ENCODE assay signal across 28 cellular contexts in genomic region chr1:2303016-2303775, GRCh38.
DNase-seq lines count a peak whose midpoint lies in the region; ATAC-seq, FAIRE-seq and TF ChIP-seq lines count a peak whose summit lies in the region.
"Had no signal": no experiment of that assay in that cellular context is flagged by ENCODE, and none has a peak within 500 bp of the region (broad histone marks: within the 10 kb centered on the region; RNA-seq: fewer than 3 reads in every experiment).

No MANE protein-coding gene starts in this region.

- no peak for FAIRE-seq in H54 (lab: Jason Lieb, UNC)
- FAIRE-seq: A204.1, endothelial cell of umbilical vein, islet of Langerhans had no signal

- H3K9ac ChIP-seq in H9 (ENCODE audit: extremely low read depth, insufficient read length, low read length): no peak overlapping the region
- no peak overlapping the region for H3K9ac ChIP-seq in mammary epithelial cell (ENCODE audit: insufficient read depth, low read length)

- no peak overlapping the region for H2AFZ ChIP-seq in H9 (ENCODE audit: low read length)
- no peak overlapping the region for H2AFZ ChIP-seq in mammary epithelial cell (ENCODE audit: low read depth, low read length)

- TF ChIP-seq CTCF in H9 (conservative IDR thresholded peaks at IDR 0.05): no peak
- TF ChIP-seq CTCF in mammary epithelial cell (conservative IDR thresholded peaks at IDR 0.05 in 1 of 2, IDR thresholded peaks at IDR 0.05 in 1 of 2; ENCODE audit: extremely low read depth in 1 of 2, insufficient read depth in 1 of 2, low read depth in 1 of 2, low read length in 2 of 2): no peak

- H3K27me3 Mint-ChIP-seq in activated T-cell treated with anti-CD3 and anti-CD28 coated beads, Interleukin-2, amount 50 U/mL, for 24 hours: no peaks in the 10 kb centered on the region
- H3K27me3 Mint-ChIP-seq in H9 (ENCODE audit: low read depth) (no peaks in the 10 kb centered on the region), memory B cell (no peaks in the 10 kb centered on the region)
- H3K27me3 Mint-ChIP-seq: activated naive CD8-positive, alpha-beta T cell treated with anti-CD3 and anti-CD28 coated beads, Interleukin-2, amount 10 ng/mL, durations not matched to agents 7 days and 5 days had no signal

- peaks cover 52% of the 10 kb centered on the region for H3K36me3 Mint-ChIP-seq in activated T-cell treated with anti-CD3 and anti-CD28 coated beads, Interleukin-2, amount 50 U/mL, for 24 hours (ENCODE audit: low read depth)
- H3K36me3 Mint-ChIP-seq in H9 (ENCODE audit: insufficient read depth in 1 of 3, low read depth in 3 of 3) (peaks cover 17 to 46% (median 41%) of the 10 kb centered on the region in 3 experiments; a peak in 6 of 7 replicates), memory B cell (peaks cover 16% of the 10 kb centered on the region)

- H3K56ac ChIP-seq in H9 (ENCODE audit: insufficient read length, low read depth, low read length): no peak overlapping the region

- no peaks in the 10 kb centered on the region for H3K23me2 ChIP-seq in H9 (ENCODE audit: insufficient read length, low read depth, low read length, poor library complexity, severe bottlenecking)

- H2AK5ac ChIP-seq in H9 (ENCODE audit: insufficient read length, low read length): no peak overlapping the region

- in situ Hi-C loops in mammary epithelial cell (cut with MboI; ENCODE audit: low sequenced_read_pairs in 2 of 2): no loop called here

- peaks cover 2% of the 10 kb centered on the region for H3K36me3 ChIP-seq in mammary epithelial cell (ENCODE audit: insufficient read depth, low read length)
- H3K36me3 ChIP-seq: ovary had no signal

- H4K20me1 ChIP-seq in H9 (ENCODE audit: control insufficient read depth, insufficient read depth, insufficient read length) (no peaks in the 10 kb centered on the region), mammary epithelial cell (ENCODE audit: insufficient read depth, low read length) (no peaks in the 10 kb centered on the region)

- H3K79me2 ChIP-seq in H9 (ENCODE audit: insufficient read depth, low read length) (peaks cover 12% of the 10 kb centered on the region; the same call in 1 of the 2 replicates), mammary epithelial cell (ENCODE audit: insufficient read depth, low read length) (peaks cover 61% of the 10 kb centered on the region)

- WGBS in H9 (ENCODE audit: extremely low coverage, insufficient read length, low lambda C conversion rate): no CpG with 5 or more reads among the region's 35 CpGs
- 48% methylated on average over 16 of the region's 35 CpGs for WGBS in mammary epithelial cell (ENCODE audit: low coverage, missing lambda C conversion rate)

- no peak for TF ChIP-seq POLR2A in H54 (IDR thresholded peaks at IDR 0.05; ENCODE audit: low read depth, low read length)

- H3K14ac ChIP-seq in H9 (ENCODE audit: insufficient read depth, low read length): no peak overlapping the region; the same call in 1 of the 2 replicates

- H4K8ac ChIP-seq in H9 (replicated peaks; ENCODE audit: insufficient read length, low read depth, low read length): no peak overlapping the region

- no peak overlapping the region for H2BK12ac ChIP-seq in H9 (ENCODE audit: insufficient read length, low read depth, low read length)

- peaks cover 44% of the 10 kb centered on the region for H3K4me1 Mint-ChIP-seq in activated T-cell treated with anti-CD3 and anti-CD28 coated beads, Interleukin-2, amount 50 U/mL, for 24 hours (ENCODE audit: low read depth)
- peaks cover 3 to 7% of the 10 kb centered on the region in 2 experiments; a peak in 3 of 4 replicates for H3K4me1 Mint-ChIP-seq in H9
- peaks cover 21% of the 10 kb centered on the region for H3K4me1 Mint-ChIP-seq in memory B cell

- intact Hi-C loops in mammary epithelial cell (cut with micrococcal nuclease): no loop called here
- intact Hi-C loops in left colon (cut with DNase I, micrococcal nuclease): no loop called here

- H2BK15ac ChIP-seq in H9 (ENCODE audit: low read depth, low read length): no peak overlapping the region

- H3K4me1 ChIP-seq in H9 (ENCODE audit: insufficient read depth, low read length): no peaks in the 10 kb centered on the region
- peaks cover 33% of the 10 kb centered on the region for H3K4me1 ChIP-seq in mammary epithelial cell (ENCODE audit: insufficient read depth, low read length)

- no TSS peak for BruUV-seq in mammary epithelial cell (replicated peaks; lab: Mats Ljungman, UMichigan)

- no peak for ATAC-seq in memory B cell (ENCODE audit: low read depth)
- no peak for ATAC-seq in left colon

- H3K27ac ChIP-seq in H9 (ENCODE audit: insufficient read length, low read depth, low read length) (no peak overlapping the region), mammary epithelial cell (ENCODE audit: insufficient read depth, low read depth, low read length) (no peak overlapping the region)
- H3K27ac ChIP-seq: brain microvascular endothelial cell, ovary, right lobe of liver, suprapubic skin had no signal

- H3K4me3 Mint-ChIP-seq in activated T-cell treated with anti-CD3 and anti-CD28 coated beads, Interleukin-2, amount 50 U/mL, for 24 hours: no peak overlapping the region
- H3K4me3 Mint-ChIP-seq in H9 (no peak overlapping the region), memory B cell (no peak overlapping the region)
- H3K4me3 Mint-ChIP-seq: activated naive CD8-positive, alpha-beta T cell treated with anti-CD3 and anti-CD28 coated beads, Interleukin-2, amount 10 ng/mL, durations not matched to agents 7 days and 5 days; HFFc6 had no signal

- H3K18ac ChIP-seq in H9 (ENCODE audit: insufficient read length, low read depth, low read length): no peak overlapping the region

- CTCF ChIA-PET in mammary epithelial cell (lab: Charles Lee; ENCODE audit: low non-redundant PET): interaction anchor here (0.5 kb wide), 1 partner anchor 12 kb away, joined by 3 read pairs; no protein-coding TSS in a partner anchor

- peak overlapping the region in 1 of 3 experiments; percentile 4 for H3K4me3 ChIP-seq in mammary epithelial cell (replicated peaks in 1 of 3; ENCODE audit: insufficient read depth in 1 of 3, low read depth in 2 of 3, low read length in 3 of 3)
- H3K4me3 ChIP-seq: lung, ovary, right lobe of liver, suprapubic skin had no signal

- H3K9me3 Mint-ChIP-seq in activated T-cell treated with anti-CD3 and anti-CD28 coated beads, Interleukin-2, amount 50 U/mL, for 24 hours: no peaks in the 10 kb centered on the region
- H3K9me3 Mint-ChIP-seq in H9 (no peaks in the 10 kb centered on the region), memory B cell (no peaks in the 10 kb centered on the region)
- H3K9me3 Mint-ChIP-seq: activated naive CD8-positive, alpha-beta T cell treated with anti-CD3 and anti-CD28 coated beads, Interleukin-2, amount 10 ng/mL, durations not matched to agents 7 days and 5 days; HFFc6 had no signal

- peak overlapping the region; percentile 97 for H3K27ac Mint-ChIP-seq in activated T-cell treated with anti-CD3 and anti-CD28 coated beads, Interleukin-2, amount 50 U/mL, for 24 hours
- H3K27ac Mint-ChIP-seq in H9 (peak overlapping the region; percentile 34 to 74 (median 40); a peak in 3 of 7 replicates), memory B cell (peak overlapping the region; percentile 95)
- H3K27ac Mint-ChIP-seq: activated naive CD8-positive, alpha-beta T cell treated with anti-CD3 and anti-CD28 coated beads, Interleukin-2, amount 10 ng/mL, durations not matched to agents 7 days and 5 days; HFFc6 had no signal

- no peak overlapping the region for H3K4ac ChIP-seq in H9 (ENCODE audit: low read depth, low read length)

- no peak overlapping the region for H2BK5ac ChIP-seq in H9 (ENCODE audit: insufficient read length, low read length)

- no peak overlapping the region for H3K23ac ChIP-seq in H9 (ENCODE audit: insufficient read length, low read depth, low read length)

- H3K9me3 ChIP-seq in H9 (ENCODE audit: control insufficient read depth, low read depth, low read length): no peaks in the 10 kb centered on the region
- no peaks in the 10 kb centered on the region for H3K9me3 ChIP-seq in mammary epithelial cell (replicated peaks; ENCODE audit: insufficient read depth, low read length)
- H3K9me3 ChIP-seq: ovary, right lobe of liver, suprapubic skin had no signal

- peaks cover 10% of the 10 kb centered on the region for H3K79me1 ChIP-seq in H9 (ENCODE audit: insufficient read depth, low read depth, low read length, poor library complexity, severe bottlenecking)

- no peak overlapping the region for H3K4me2 ChIP-seq in H9 (ENCODE audit: insufficient read depth, insufficient read length, low read length)
- H3K4me2 ChIP-seq in mammary epithelial cell (ENCODE audit: insufficient read depth, low read depth, low read length): no peak overlapping the region

- H3K27me3 ChIP-seq in H9 (ENCODE audit: insufficient read depth, low read length) (no peaks in the 10 kb centered on the region), mammary epithelial cell (ENCODE audit: insufficient read depth, low read length) (no peaks in the 10 kb centered on the region)
- H3K27me3 ChIP-seq: brain microvascular endothelial cell, ovary, right lobe of liver, suprapubic skin had no signal

- no peak overlapping the region for H4K91ac ChIP-seq in H9 (ENCODE audit: insufficient read length, low read depth, low read length)

- DNase-seq in activated T-cell treated with anti-CD3 and anti-CD28 coated beads, Interleukin-2, amount 50 U/mL, for 24 hours: no peak
- DNase-seq in activated T-cell treated with anti-CD3 and anti-CD28 coated beads, Interleukin-2, amount 50 U/mL, for 1 hour: no peak
- no peak for DNase-seq in H9
- peak; percentile 11 for DNase-seq in mammary epithelial cell
- no peak for DNase-seq in memory B cell (ENCODE audit: low spot score in 2 of 2)
- DNase-seq in H54 (ENCODE audit: insufficient read length, low spot score): no peak
- DNase-seq in left colon: no peak
- DNase-seq in Kasumi-1 (lab: John Stamatoyannopoulos, UW): no peak
- DNase-seq: activated CD4-positive, alpha-beta T cell treated with anti-CD3 and anti-CD28 coated beads, Interleukin-2, amount 50 U/mL, for 1 hour; activated naive CD8-positive, alpha-beta T cell treated with anti-CD3 and anti-CD28 coated beads, Interleukin-2, amount 10 ng/mL, durations not matched to agents 7 days and 5 days; activated T-cell treated with anti-CD3 and anti-CD28 coated beads for 4 hours; brain microvascular endothelial cell; cortex of kidney; GDM1; HFFc6; hippocampal formation; NCI-H1694 treated with DMSO at 0.1 percent for 48 hours; NCI-H748 treated with DMSO at 0.1 percent for 48 hours; OCI-M1; ovary; right lobe of liver; SHP77 treated with DMSO at 0.1 percent for 48 hours; stimulated activated CD4-positive, alpha-beta T cell treated with anti-CD3 and anti-CD28 coated beads, Interleukin-15, amount 100 ng/mL, for 24 hours had no signal

- no peak overlapping the region for H2BK120ac ChIP-seq in H9 (ENCODE audit: low read depth, low read length, poor library complexity, severe bottlenecking)

- H3T11ph ChIP-seq in H9 (ENCODE audit: low read length): no peak overlapping the region

- H2BK20ac ChIP-seq in H9 (ENCODE audit: low read depth, low read length, poor library complexity, severe bottlenecking): no peak overlapping the region

- dilution Hi-C loops in mammary epithelial cell (cut with HindIII; ENCODE audit: low sequenced_read_pairs): loop anchor here (5.0 kb wide), 5 partner anchors 36 to 99 kb away; no protein-coding TSS in a partner anchor

- no peak overlapping the region for H4K5ac ChIP-seq in H9 (ENCODE audit: insufficient read length, low read depth, low read length)

Comparison
In these comparisons a context has a peak if more than half of its experiments do, and no peak if none do; other contexts are left out.
1. H3K27ac Mint-ChIP-seq: peak in every context shown above with its lines; median percentile 97 in activated T-cell treated with anti-CD3 and anti-CD28 coated beads, Interleukin-2, amount 50 U/mL, for 24 hours; 95 in memory B cell; 40 in H9.